ENCODE assay signal across 8 cellular contexts in genomic region chr9:131668439-131669233, GRCh38.
DNase-seq lines count a peak whose midpoint lies in the region; ATAC-seq and TF ChIP-seq lines count a peak whose summit lies in the region.

No MANE protein-coding gene starts in this region.

- H3K4me1 ChIP-seq in CD8-positive, alpha-beta memory T cell (ENCODE audit: insufficient read depth, low read length): peaks cover 76% of the 10 kb centered on the region
- H3K4me1 ChIP-seq in GM23248 (ENCODE audit: insufficient read depth) (peaks cover 28% of the 10 kb centered on the region), skeletal muscle tissue (ENCODE audit: control insufficient read depth in 3 of 3, insufficient read depth in 3 of 3, low read length in 3 of 3) (peaks cover 52 to 75% (median 68%) of the 10 kb centered on the region in 3 donors)

- H3F3A ChIP-seq in GM23248 (ENCODE audit: insufficient read depth): peaks cover 12% of the 10 kb centered on the region

- no peak overlapping the region for H2AFZ ChIP-seq in GM23248

- no peaks in the 10 kb centered on the region for H3K9me3 ChIP-seq in CD8-positive, alpha-beta memory T cell (ENCODE audit: low read length)
- H3K9me3 ChIP-seq in GM23248 (ENCODE audit: low read depth) (no peaks in the 10 kb centered on the region), skeletal muscle tissue (ENCODE audit: control insufficient read depth in 3 of 3, low read length in 3 of 3) (no peaks in the 10 kb centered on the region)

- H3K27ac ChIP-seq in CD8-positive, alpha-beta memory T cell (ENCODE audit: low read depth, low read length): peak overlapping the region; percentile 88
- peak overlapping the region; percentile 71 for H3K27ac ChIP-seq in GM23248
- H3K27ac ChIP-seq in skeletal muscle tissue (ENCODE audit: low read depth, low read length): peak overlapping the region; percentile 34

- peak; percentile 48 to 88 (median 63) for DNase-seq in CD8-positive, alpha-beta memory T cell
- DNase-seq in GM23248 (peak; percentile 85), NCI-H226 (peak; percentile 17), foreskin fibroblast (peak; percentile 38 to 69), endothelial cell (ENCODE audit: low spot score) (no peak), HPDE6-E6E7 (ENCODE audit: extremely low spot score) (no peak)
- peak; percentile 76 to 80 for DNase-seq in activated T-cell treated with anti-CD3 and anti-CD28 coated beads, Interleukin-2, amount 50 U/mL, for 72 hours

- no peaks in the 10 kb centered on the region for H3K36me3 ChIP-seq in CD8-positive, alpha-beta memory T cell (ENCODE audit: insufficient read depth, low read length)
- no peaks in the 10 kb centered on the region for H3K36me3 ChIP-seq in GM23248 (ENCODE audit: low read depth)
- H3K36me3 ChIP-seq in skeletal muscle tissue (ENCODE audit: control insufficient read depth in 3 of 3, insufficient read depth in 3 of 3, low read length in 3 of 3): peaks cover 0 to 4% (median 0%) of the 10 kb centered on the region in 3 donors

- no peaks in the 10 kb centered on the region for H3K9me2 ChIP-seq in GM23248 (ENCODE audit: insufficient read depth)

- ATAC-seq in activated T-cell treated with anti-CD3 and anti-CD28 coated beads, Interleukin-2, amount 50 U/mL, for 72 hours (replicated peaks in 1 of 2): peak; percentile 71 to 80

- in situ Hi-C loops in GM23248 (cut with MboI): no loop called here

- H3K4me1 Mint-ChIP-seq in CD8-positive, alpha-beta memory T cell: peaks cover 93 to 100% (median 100%) of the 10 kb centered on the region in 3 donors
- peaks cover 96% of the 10 kb centered on the region for H3K4me1 Mint-ChIP-seq in activated T-cell treated with anti-CD3 and anti-CD28 coated beads, Interleukin-2, amount 50 U/mL, for 72 hours (ENCODE audit: low read depth)
- H3K4me1 Mint-ChIP-seq in endothelial cell (ENCODE audit: unreplicated experiment): peaks cover 30% of the 10 kb centered on the region

- H3K36me3 Mint-ChIP-seq in CD8-positive, alpha-beta memory T cell: peaks cover 0 to 5% (median 0%) of the 10 kb centered on the region in 3 donors
- H3K36me3 Mint-ChIP-seq in activated T-cell treated with anti-CD3 and anti-CD28 coated beads, Interleukin-2, amount 50 U/mL, for 72 hours (ENCODE audit: insufficient read depth in 2 of 2): peaks cover 3% of the 10 kb centered on the region in 2 donors
- H3K36me3 Mint-ChIP-seq in endothelial cell (ENCODE audit: low read depth, unreplicated experiment): peaks cover 17% of the 10 kb centered on the region

- WGBS in GM23248 (ENCODE audit: low coverage in 1 of 2, low lambda C conversion rate in 2 of 2, missing lambda C conversion rate in 2 of 2), 2 experiments: 24 to 28% methylated on average over 14 of the region's 14 CpGs

- POLR2A ChIA-PET in CD8-positive, alpha-beta memory T cell (lab: Charles Lee): interaction anchor here (0.6 to 2.2 kb wide), 7 partner anchors 10 to 64 kb away, joined by 3 to 25 read pairs (median 5); no protein-coding TSS in a partner anchor

- TF ChIP-seq CTCF in foreskin fibroblast (IDR thresholded peaks at IDR 0.05; ENCODE audit: low read depth, low read length) (no peak), endothelial cell (IDR thresholded peaks at IDR 0.05; ENCODE audit: unreplicated experiment) (no peak)

- peak overlapping the region; percentile 95 to 100 (median 99) for H3K27ac Mint-ChIP-seq in CD8-positive, alpha-beta memory T cell
- H3K27ac Mint-ChIP-seq in activated T-cell treated with anti-CD3 and anti-CD28 coated beads, Interleukin-2, amount 50 U/mL, for 72 hours: peak overlapping the region; percentile 94
- no peak overlapping the region for H3K27ac Mint-ChIP-seq in endothelial cell (ENCODE audit: unreplicated experiment)

- H3K4me3 Mint-ChIP-seq in CD8-positive, alpha-beta memory T cell: peak overlapping the region; percentile 56 to 88 (median 79)
- H3K4me3 Mint-ChIP-seq in activated T-cell treated with anti-CD3 and anti-CD28 coated beads, Interleukin-2, amount 50 U/mL, for 72 hours: peak overlapping the region; percentile 82 to 86
- no peak overlapping the region for H3K4me3 Mint-ChIP-seq in endothelial cell (ENCODE audit: unreplicated experiment)

- peak overlapping the region; percentile 33 for H3K4me2 ChIP-seq in GM23248 (ENCODE audit: unreplicated experiment)

- H4K20me1 ChIP-seq in GM23248 (ENCODE audit: insufficient read depth): no peaks in the 10 kb centered on the region

- peak overlapping the region; percentile 54 for H3K4me3 ChIP-seq in CD8-positive, alpha-beta memory T cell (ENCODE audit: low read length)
- 0 out of 2 replicates have a peak overlapping the region, but pooled peaks have one; percentile 8 for H3K4me3 ChIP-seq in GM23248
- H3K4me3 ChIP-seq in foreskin fibroblast (ENCODE audit: low read depth in 1 of 2, low read length in 2 of 2): no peak overlapping the region
- H3K4me3 ChIP-seq in skeletal muscle tissue (ENCODE audit: low read length in 3 of 3): peak overlapping the region in 1 of 3 donors; percentile 13

- no peaks in the 10 kb centered on the region for H3K9me3 Mint-ChIP-seq in CD8-positive, alpha-beta memory T cell
- H3K9me3 Mint-ChIP-seq in activated T-cell treated with anti-CD3 and anti-CD28 coated beads, Interleukin-2, amount 50 U/mL, for 72 hours: no peaks in the 10 kb centered on the region
- no peaks in the 10 kb centered on the region for H3K9me3 Mint-ChIP-seq in endothelial cell (ENCODE audit: unreplicated experiment)

- no peaks in the 10 kb centered on the region for H3K27me3 ChIP-seq in CD8-positive, alpha-beta memory T cell (ENCODE audit: insufficient read depth, low read length, poor library complexity, severe bottlenecking)
- no peaks in the 10 kb centered on the region for H3K27me3 ChIP-seq in GM23248 (replicated peaks; ENCODE audit: insufficient read depth)
- no peaks in the 10 kb centered on the region for H3K27me3 ChIP-seq in skeletal muscle tissue (ENCODE audit: control insufficient read depth in 3 of 3, insufficient read depth in 3 of 3, low read length in 3 of 3)

- H3K79me2 ChIP-seq in GM23248 (ENCODE audit: insufficient read depth): peaks cover 84% of the 10 kb centered on the region

- H3K9ac ChIP-seq in GM23248 (peak overlapping the region; percentile 26; the same call in 1 of the 2 replicates), skeletal muscle tissue (ENCODE audit: low read depth in 1 of 3, low read length in 3 of 3) (peak overlapping the region in 1 of 3 donors; percentile 50)

- CTCF ChIA-PET in CD8-positive, alpha-beta memory T cell (lab: Charles Lee): interaction anchor here (0.7 to 6.1 kb wide), 17 partner anchors 9 to 399 kb away, joined by 3 to 44 read pairs (median 4); no protein-coding TSS in a partner anchor

- no peaks in the 10 kb centered on the region for H3K27me3 Mint-ChIP-seq in CD8-positive, alpha-beta memory T cell
- H3K27me3 Mint-ChIP-seq in activated T-cell treated with anti-CD3 and anti-CD28 coated beads, Interleukin-2, amount 50 U/mL, for 72 hours (ENCODE audit: low read depth): no peaks in the 10 kb centered on the region
- H3K27me3 Mint-ChIP-seq in endothelial cell (ENCODE audit: unreplicated experiment): peaks cover 1% of the 10 kb centered on the region

Comparison
In these comparisons a context has a peak if more than half of its experiments do, and no peak if none do; other contexts are left out.
1. DNase-seq: peak in CD8-positive, alpha-beta memory T cell (5 of 5), GM23248 (single experiment), NCI-H226 (single experiment), activated T-cell treated with anti-CD3 and anti-CD28 coated beads, Interleukin-2, amount 50 U/mL, for 72 hours (2 of 2) and foreskin fibroblast (2 of 2); none in endothelial cell (single experiment) and HPDE6-E6E7 (single experiment).
2. H3K27ac ChIP-seq: peak in every context shown above with its lines; median percentile 88 in CD8-positive, alpha-beta memory T cell; 71 in GM23248; 34 in skeletal muscle tissue.
3. H3K4me3 ChIP-seq: peak in CD8-positive, alpha-beta memory T cell (single experiment) and GM23248 (single experiment); none in foreskin fibroblast (0 of 2).